In genomic region chr9:38671372-38671731, GRCh38 we compare ENCODE assay signal across 2 cellular contexts.
TF ChIP-seq lines count a peak whose summit lies in the region.

No MANE protein-coding gene starts in this region.

TF ChIP-seq in A549, 52 proteins besides CTCF, POLR2A, EP300 and RAD21 (continued from another document):
- TF ChIP-seq, protein P1, sequence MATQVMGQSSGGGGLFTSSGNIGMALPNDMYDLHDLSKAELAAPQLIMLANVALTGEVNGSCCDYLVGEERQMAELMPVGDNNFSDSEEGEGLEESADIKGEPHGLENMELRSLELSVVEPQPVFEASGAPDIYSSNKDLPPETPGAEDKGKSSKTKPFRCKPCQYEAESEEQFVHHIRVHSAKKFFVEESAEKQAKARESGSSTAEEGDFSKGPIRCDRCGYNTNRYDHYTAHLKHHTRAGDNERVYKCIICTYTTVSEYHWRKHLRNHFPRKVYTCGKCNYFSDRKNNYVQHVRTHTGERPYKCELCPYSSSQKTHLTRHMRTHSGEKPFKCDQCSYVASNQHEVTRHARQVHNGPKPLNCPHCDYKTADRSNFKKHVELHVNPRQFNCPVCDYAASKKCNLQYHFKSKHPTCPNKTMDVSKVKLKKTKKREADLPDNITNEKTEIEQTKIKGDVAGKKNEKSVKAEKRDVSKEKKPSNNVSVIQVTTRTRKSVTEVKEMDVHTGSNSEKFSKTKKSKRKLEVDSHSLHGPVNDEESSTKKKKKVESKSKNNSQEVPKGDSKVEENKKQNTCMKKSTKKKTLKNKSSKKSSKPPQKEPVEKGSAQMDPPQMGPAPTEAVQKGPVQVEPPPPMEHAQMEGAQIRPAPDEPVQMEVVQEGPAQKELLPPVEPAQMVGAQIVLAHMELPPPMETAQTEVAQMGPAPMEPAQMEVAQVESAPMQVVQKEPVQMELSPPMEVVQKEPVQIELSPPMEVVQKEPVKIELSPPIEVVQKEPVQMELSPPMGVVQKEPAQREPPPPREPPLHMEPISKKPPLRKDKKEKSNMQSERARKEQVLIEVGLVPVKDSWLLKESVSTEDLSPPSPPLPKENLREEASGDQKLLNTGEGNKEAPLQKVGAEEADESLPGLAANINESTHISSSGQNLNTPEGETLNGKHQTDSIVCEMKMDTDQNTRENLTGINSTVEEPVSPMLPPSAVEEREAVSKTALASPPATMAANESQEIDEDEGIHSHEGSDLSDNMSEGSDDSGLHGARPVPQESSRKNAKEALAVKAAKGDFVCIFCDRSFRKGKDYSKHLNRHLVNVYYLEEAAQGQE (IDR thresholded peaks at IDR 0.05), result no peak
- no peak for TF ChIP-seq EHF (CRISPR knock-in tag; IDR thresholded peaks at IDR 0.05)
- TF ChIP-seq, protein P2, sequence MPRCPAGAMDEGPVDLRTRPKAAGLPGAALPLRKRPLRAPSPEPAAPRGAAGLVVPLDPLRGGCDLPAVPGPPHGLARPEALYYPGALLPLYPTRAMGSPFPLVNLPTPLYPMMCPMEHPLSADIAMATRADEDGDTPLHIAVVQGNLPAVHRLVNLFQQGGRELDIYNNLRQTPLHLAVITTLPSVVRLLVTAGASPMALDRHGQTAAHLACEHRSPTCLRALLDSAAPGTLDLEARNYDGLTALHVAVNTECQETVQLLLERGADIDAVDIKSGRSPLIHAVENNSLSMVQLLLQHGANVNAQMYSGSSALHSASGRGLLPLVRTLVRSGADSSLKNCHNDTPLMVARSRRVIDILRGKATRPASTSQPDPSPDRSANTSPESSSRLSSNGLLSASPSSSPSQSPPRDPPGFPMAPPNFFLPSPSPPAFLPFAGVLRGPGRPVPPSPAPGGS (IDR thresholded peaks at IDR 0.05), result no peak

TF ChIP-seq in WTC11, 78 proteins besides CTCF, POLR2A, EP300 and RAD21 (continued from another document):
- no peak for TF ChIP-seq PRDM15 (CRISPR knock-in tag; IDR thresholded peaks at IDR 0.05)
- TF ChIP-seq, protein P3, sequence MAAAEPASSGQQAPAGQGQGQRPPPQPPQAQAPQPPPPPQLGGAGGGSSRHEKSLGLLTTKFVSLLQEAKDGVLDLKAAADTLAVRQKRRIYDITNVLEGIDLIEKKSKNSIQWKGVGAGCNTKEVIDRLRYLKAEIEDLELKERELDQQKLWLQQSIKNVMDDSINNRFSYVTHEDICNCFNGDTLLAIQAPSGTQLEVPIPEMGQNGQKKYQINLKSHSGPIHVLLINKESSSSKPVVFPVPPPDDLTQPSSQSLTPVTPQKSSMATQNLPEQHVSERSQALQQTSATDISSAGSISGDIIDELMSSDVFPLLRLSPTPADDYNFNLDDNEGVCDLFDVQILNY (CRISPR knock-in tag; IDR thresholded peaks at IDR 0.05), result no peak
- TF ChIP-seq, protein P4, sequence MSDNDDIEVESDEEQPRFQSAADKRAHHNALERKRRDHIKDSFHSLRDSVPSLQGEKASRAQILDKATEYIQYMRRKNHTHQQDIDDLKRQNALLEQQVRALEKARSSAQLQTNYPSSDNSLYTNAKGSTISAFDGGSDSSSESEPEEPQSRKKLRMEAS (CRISPR knock-in tag; IDR thresholded peaks at IDR 0.05), result no peak
- TF ChIP-seq ZBTB43 (CRISPR knock-in tag; IDR thresholded peaks at IDR 0.05), result no peak
- no peak for TF ChIP-seq SMAD4 (CRISPR knock-in tag; IDR thresholded peaks at IDR 0.05)
- no peak for TF ChIP-seq RELA (CRISPR knock-in tag; IDR thresholded peaks at IDR 0.05; ENCODE audit: borderline replicate concordance)
